In genomic region chr17:14359251-14359939, GRCh38 we compare ENCODE assay signal across 8 cellular contexts. TPM values are rescaled to one million over a fixed set of nuclear protein-coding genes. Genes with fewer than 3 reads are reported as not detected.
DNase-seq lines count a peak whose midpoint lies in the region; ATAC-seq, FAIRE-seq and TF ChIP-seq lines count a peak whose summit lies in the region.

No MANE protein-coding gene starts in this region.

- ATAC-seq in GM19463 (IDR thresholded peaks at IDR 0.05; ENCODE audit: unreplicated experiment) (peak; percentile 96), HG03442 (IDR thresholded peaks at IDR 0.05; ENCODE audit: unreplicated experiment) (peak; percentile 98)

- FAIRE-seq in D721Med (lab: Jason Lieb, UNC) (peak; percentile 75), H54 (lab: Jason Lieb, UNC) (no peak)

- in situ Hi-C loops in G401 (cut with HindIII; ENCODE audit: low sequenced_read_pairs): no loop called here

- TF ChIP-seq CTCF in D721Med (IDR thresholded peaks at IDR 0.05; ENCODE audit: insufficient read depth, missing control alignments): peak; percentile 17

- no peak for TF ChIP-seq POLR2A in H54 (IDR thresholded peaks at IDR 0.05; ENCODE audit: low read depth, low read length)

- DNase-seq in D721Med (ENCODE audit: insufficient read length, low spot score) (no peak), activated gamma-delta T cell treated with Interleukin-2 at 50 U/mL for 16 hours (peak; percentile 45), G401 (ENCODE audit: low spot score) (no peak), iPS-NIHi11 (ENCODE audit: low spot score) (no peak), H54 (ENCODE audit: insufficient read length, low spot score) (no peak)
- peak; percentile 69 for DNase-seq in stimulated activated CD8-positive, alpha-beta memory T cell treated with anti-CD3 and anti-CD28 coated beads, Interleukin-4, amount 100 ng/mL, for 48 hours

RNA-seq across cellular contexts. Expression of gene HS3ST3B1, which starts 58.5 kb away (rescaled TPM):
- 0.37 TPM in 2 replicates for total RNA-seq in G401 (2014; rRNA removed; shearing (Covaris generic))

Comparison
In these comparisons a context has a peak if more than half of its experiments do, and no peak if none do; other contexts are left out.
1. DNase-seq: peak in activated gamma-delta T cell treated with Interleukin-2 at 50 U/mL for 16 hours (single experiment) and stimulated activated CD8-positive, alpha-beta memory T cell treated with anti-CD3 and anti-CD28 coated beads, Interleukin-4, amount 100 ng/mL, for 48 hours (single experiment); none in D721Med (single experiment), G401 (single experiment), iPS-NIHi11 (single experiment) and H54 (single experiment).